Comparison of ENCODE assay signal across 15 cellular contexts in genomic region chr11:70496591-70497535, GRCh38.
DNase-seq lines count a peak whose midpoint lies in the region; ATAC-seq and TF ChIP-seq lines count a peak whose summit lies in the region.
"Had no signal": no experiment of that assay in that cellular context is flagged by ENCODE, and none has a peak within 500 bp of the region (broad histone marks: within the 10 kb centered on the region; RNA-seq: fewer than 3 reads in every experiment).

No MANE protein-coding gene starts in this region.

- H2AFZ ChIP-seq in osteoblast (ENCODE audit: low read length): no peak overlapping the region

- no TSS peak for BruUV-seq in A673 (replicated peaks; lab: Mats Ljungman, UMichigan)

- H3K4me1 ChIP-seq in endodermal cell (ENCODE audit: control insufficient read depth, insufficient read depth, low read length) (peaks cover 6% of the 10 kb centered on the region), osteoblast (ENCODE audit: insufficient read depth, low read length) (no peaks in the 10 kb centered on the region), A673 (ENCODE audit: insufficient read depth, low read length, poor library complexity, severe bottlenecking) (no peaks in the 10 kb centered on the region)

- no peaks in the 10 kb centered on the region for H3K79me2 ChIP-seq in osteoblast (ENCODE audit: insufficient read depth, low read length)

- no peaks in the 10 kb centered on the region for H4K20me1 ChIP-seq in osteoblast (ENCODE audit: insufficient read depth, low read length)

- ATAC-seq in HG02973 (IDR thresholded peaks at IDR 0.05; ENCODE audit: unreplicated experiment) (no peak), GM19324 (IDR thresholded peaks at IDR 0.05; ENCODE audit: low FRiP score, unreplicated experiment) (no peak)
- ATAC-seq: GM12878, HCT116, K562 had no signal

- TF ChIP-seq CTCF in C4-2B (conservative IDR thresholded peaks at IDR 0.05): no peak
- no peak for TF ChIP-seq CTCF in endodermal cell (conservative IDR thresholded peaks at IDR 0.05)
- no peak for TF ChIP-seq CTCF in osteoblast (IDR thresholded peaks at IDR 0.05; ENCODE audit: extremely low read depth, low read depth, low read length)
- TF ChIP-seq CTCF in A673 (conservative IDR thresholded peaks at IDR 0.05; ENCODE audit: low read depth, low read length): no peak

- CTCF ChIA-PET in A673 (lab: Charles Lee): no interaction called here

- no peaks in the 10 kb centered on the region for H3K9me3 Mint-ChIP-seq in endodermal cell

- H3K27me3 ChIP-seq in endodermal cell (ENCODE audit: control insufficient read depth, insufficient read depth, low read length, poor library complexity, severe bottlenecking): no peaks in the 10 kb centered on the region
- H3K27me3 ChIP-seq in osteoblast (ENCODE audit: insufficient read depth, low read length): peaks cover 5% of the 10 kb centered on the region
- H3K27me3 ChIP-seq in A673 (replicated peaks; ENCODE audit: insufficient read depth, low read depth, low read length, poor library complexity): no peaks in the 10 kb centered on the region

- peak overlapping the region; percentile 12 for H3K27ac Mint-ChIP-seq in endodermal cell
- H3K27ac Mint-ChIP-seq: B cell had no signal

- POLR2A ChIA-PET in A673 (lab: Charles Lee; ENCODE audit: low non-redundant PET): no interaction called here

- H3K36me3 ChIP-seq in endodermal cell (ENCODE audit: control insufficient read depth, insufficient read depth, low read length): no peaks in the 10 kb centered on the region
- no peaks in the 10 kb centered on the region for H3K36me3 ChIP-seq in osteoblast (ENCODE audit: insufficient read depth, low read length)
- no peaks in the 10 kb centered on the region for H3K36me3 ChIP-seq in A673 (ENCODE audit: insufficient read depth, low read length, poor library complexity, severe bottlenecking)

- peaks cover 9% of the 10 kb centered on the region for H3K4me1 Mint-ChIP-seq in endodermal cell
- H3K4me1 Mint-ChIP-seq: B cell had no signal

- H3K27me3 Mint-ChIP-seq in endodermal cell (ENCODE audit: insufficient read depth): no peaks in the 10 kb centered on the region
- H3K27me3 Mint-ChIP-seq: B cell had no signal

- intact Hi-C loops in A673 (cut with micrococcal nuclease; ENCODE audit: unreplicated experiment): no loop called here

- DNase-seq in NCI-H82 (lab: John Stamatoyannopoulos, UW) (peak; percentile 62), endodermal cell (no peak), osteoblast (ENCODE audit: insufficient read length, low spot score, missing footprints) (peak; percentile 74), A673 (ENCODE audit: low spot score) (no peak)
- DNase-seq: DMS 273 treated with DMSO at 0.1 percent for 48 hours, GDM1, NCI-H1436 treated with DMSO at 0.1 percent for 48 hours had no signal

- H3K4me3 ChIP-seq in endodermal cell (ENCODE audit: low read length): no peak overlapping the region
- no peak overlapping the region for H3K4me3 ChIP-seq in osteoblast (ENCODE audit: insufficient read depth, low read length)
- H3K4me3 ChIP-seq in A673 (ENCODE audit: low read depth, low read length, poor library complexity, severe bottlenecking): no peak overlapping the region
- H3K4me3 ChIP-seq: GM12878, K562, SK-N-MC had no signal

- H3K27ac ChIP-seq in C4-2B (peak overlapping the region; percentile 11; the same call in 1 of the 2 replicates), endodermal cell (ENCODE audit: low read depth, low read length) (no peak overlapping the region), osteoblast (ENCODE audit: low read depth, low read length) (no peak overlapping the region), A673 (ENCODE audit: low read depth, low read length, poor library complexity, severe bottlenecking) (no peak overlapping the region)
- H3K27ac ChIP-seq: SK-N-MC had no signal

- H3K9ac ChIP-seq in endodermal cell (ENCODE audit: extremely low read depth, low read length, poor library complexity, severe bottlenecking): no peak overlapping the region

- H3K4me3 Mint-ChIP-seq in endodermal cell: no peak overlapping the region
- H3K4me3 Mint-ChIP-seq: B cell had no signal

- no peaks in the 10 kb centered on the region for H3K9me3 ChIP-seq in endodermal cell (ENCODE audit: control insufficient read depth, low read length)
- H3K9me3 ChIP-seq in osteoblast (ENCODE audit: low read depth, low read length): no peaks in the 10 kb centered on the region
- H3K9me3 ChIP-seq in A673 (ENCODE audit: low read depth, low read length, poor library complexity, severe bottlenecking): no peaks in the 10 kb centered on the region

- no peak overlapping the region for H3K4me2 ChIP-seq in osteoblast (ENCODE audit: insufficient read depth, low read length)

- no peaks in the 10 kb centered on the region for H3K36me3 Mint-ChIP-seq in endodermal cell (ENCODE audit: low read depth)

- 82 to 91% methylated on average over 10 to 16 of the region's 16 CpGs for WGBS in endodermal cell (ENCODE audit: insufficient coverage in 1 of 2, insufficient read length in 1 of 2), 2 experiments

Comparison
In these comparisons a context has a peak if more than half of its experiments do, and no peak if none do; other contexts are left out.
1. DNase-seq: peak in NCI-H82 (single experiment) and osteoblast (single experiment); none in endodermal cell (single experiment) and A673 (single experiment).